2 cellular contexts compared by ENCODE assay signal in the genomic region with DNA sequence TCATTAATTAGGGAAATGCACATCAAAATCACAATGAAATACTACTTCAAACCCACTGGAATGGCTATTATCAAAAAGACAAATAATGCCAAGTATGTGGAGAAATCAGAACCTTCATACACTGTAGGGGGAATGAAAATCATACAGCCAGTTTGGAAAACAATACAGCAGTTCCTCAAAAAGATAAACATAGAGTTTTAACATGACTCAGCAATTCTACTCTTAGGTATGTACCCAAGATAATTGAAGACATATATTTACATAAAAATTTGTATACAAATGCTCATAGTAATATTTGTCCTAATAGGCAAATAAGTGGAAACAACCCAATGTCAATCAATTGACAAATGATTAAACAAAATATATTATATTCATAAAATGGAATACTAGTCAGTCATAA.
TF ChIP-seq lines count a peak whose summit lies in the region.

No MANE protein-coding gene starts in this region.

TF ChIP-seq in HepG2, 621 proteins besides CTCF, POLR2A, EP300 and RAD21 (continued from another document):
- TF ChIP-seq, protein P1, sequence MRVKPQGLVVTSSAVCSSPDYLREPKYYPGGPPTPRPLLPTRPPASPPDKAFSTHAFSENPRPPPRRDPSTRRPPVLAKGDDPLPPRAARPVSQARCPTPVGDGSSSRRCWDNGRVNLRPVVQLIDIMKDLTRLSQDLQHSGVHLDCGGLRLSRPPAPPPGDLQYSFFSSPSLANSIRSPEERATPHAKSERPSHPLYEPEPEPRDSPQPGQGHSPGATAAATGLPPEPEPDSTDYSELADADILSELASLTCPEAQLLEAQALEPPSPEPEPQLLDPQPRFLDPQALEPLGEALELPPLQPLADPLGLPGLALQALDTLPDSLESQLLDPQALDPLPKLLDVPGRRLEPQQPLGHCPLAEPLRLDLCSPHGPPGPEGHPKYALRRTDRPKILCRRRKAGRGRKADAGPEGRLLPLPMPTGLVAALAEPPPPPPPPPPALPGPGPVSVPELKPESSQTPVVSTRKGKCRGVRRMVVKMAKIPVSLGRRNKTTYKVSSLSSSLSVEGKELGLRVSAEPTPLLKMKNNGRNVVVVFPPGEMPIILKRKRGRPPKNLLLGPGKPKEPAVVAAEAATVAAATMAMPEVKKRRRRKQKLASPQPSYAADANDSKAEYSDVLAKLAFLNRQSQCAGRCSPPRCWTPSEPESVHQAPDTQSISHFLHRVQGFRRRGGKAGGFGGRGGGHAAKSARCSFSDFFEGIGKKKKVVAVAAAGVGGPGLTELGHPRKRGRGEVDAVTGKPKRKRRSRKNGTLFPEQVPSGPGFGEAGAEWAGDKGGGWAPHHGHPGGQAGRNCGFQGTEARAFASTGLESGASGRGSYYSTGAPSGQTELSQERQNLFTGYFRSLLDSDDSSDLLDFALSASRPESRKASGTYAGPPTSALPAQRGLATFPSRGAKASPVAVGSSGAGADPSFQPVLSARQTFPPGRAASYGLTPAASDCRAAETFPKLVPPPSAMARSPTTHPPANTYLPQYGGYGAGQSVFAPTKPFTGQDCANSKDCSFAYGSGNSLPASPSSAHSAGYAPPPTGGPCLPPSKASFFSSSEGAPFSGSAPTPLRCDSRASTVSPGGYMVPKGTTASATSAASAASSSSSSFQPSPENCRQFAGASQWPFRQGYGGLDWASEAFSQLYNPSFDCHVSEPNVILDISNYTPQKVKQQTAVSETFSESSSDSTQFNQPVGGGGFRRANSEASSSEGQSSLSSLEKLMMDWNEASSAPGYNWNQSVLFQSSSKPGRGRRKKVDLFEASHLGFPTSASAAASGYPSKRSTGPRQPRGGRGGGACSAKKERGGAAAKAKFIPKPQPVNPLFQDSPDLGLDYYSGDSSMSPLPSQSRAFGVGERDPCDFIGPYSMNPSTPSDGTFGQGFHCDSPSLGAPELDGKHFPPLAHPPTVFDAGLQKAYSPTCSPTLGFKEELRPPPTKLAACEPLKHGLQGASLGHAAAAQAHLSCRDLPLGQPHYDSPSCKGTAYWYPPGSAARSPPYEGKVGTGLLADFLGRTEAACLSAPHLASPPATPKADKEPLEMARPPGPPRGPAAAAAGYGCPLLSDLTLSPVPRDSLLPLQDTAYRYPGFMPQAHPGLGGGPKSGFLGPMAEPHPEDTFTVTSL (CRISPR knock-in tag; IDR thresholded peaks at IDR 0.05; ENCODE audit: borderline replicate concordance), result no peak
- TF ChIP-seq ZNF510 (CRISPR knock-in tag; IDR thresholded peaks at IDR 0.05; ENCODE audit: low read depth), result no peak
- no peak for TF ChIP-seq GLI4 (CRISPR knock-in tag; IDR thresholded peaks at IDR 0.05; ENCODE audit: borderline replicate concordance)
- TF ChIP-seq KDM5B (CRISPR knock-in tag; IDR thresholded peaks at IDR 0.05; ENCODE audit: borderline replicate concordance), result no peak
- TF ChIP-seq ZNF850 (CRISPR knock-in tag; conservative IDR thresholded peaks at IDR 0.05), result no peak
- TF ChIP-seq, protein P2, sequence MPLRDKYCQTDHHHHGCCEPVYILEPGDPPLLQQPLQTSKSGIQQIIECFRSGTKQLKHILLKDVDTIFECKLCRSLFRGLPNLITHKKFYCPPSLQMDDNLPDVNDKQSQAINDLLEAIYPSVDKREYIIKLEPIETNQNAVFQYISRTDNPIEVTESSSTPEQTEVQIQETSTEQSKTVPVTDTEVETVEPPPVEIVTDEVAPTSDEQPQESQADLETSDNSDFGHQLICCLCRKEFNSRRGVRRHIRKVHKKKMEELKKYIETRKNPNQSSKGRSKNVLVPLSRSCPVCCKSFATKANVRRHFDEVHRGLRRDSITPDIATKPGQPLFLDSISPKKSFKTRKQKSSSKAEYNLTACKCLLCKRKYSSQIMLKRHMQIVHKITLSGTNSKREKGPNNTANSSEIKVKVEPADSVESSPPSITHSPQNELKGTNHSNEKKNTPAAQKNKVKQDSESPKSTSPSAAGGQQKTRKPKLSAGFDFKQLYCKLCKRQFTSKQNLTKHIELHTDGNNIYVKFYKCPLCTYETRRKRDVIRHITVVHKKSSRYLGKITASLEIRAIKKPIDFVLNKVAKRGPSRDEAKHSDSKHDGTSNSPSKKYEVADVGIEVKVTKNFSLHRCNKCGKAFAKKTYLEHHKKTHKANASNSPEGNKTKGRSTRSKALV (CRISPR knock-in tag; IDR thresholded peaks at IDR 0.05), result no peak
- no peak for TF ChIP-seq ZNF703 (CRISPR knock-in tag; IDR thresholded peaks at IDR 0.05; ENCODE audit: borderline replicate concordance)
- TF ChIP-seq NFE2L2 (IDR thresholded peaks at IDR 0.05; ENCODE audit: low read length), result peak; percentile 90
- no peak for TF ChIP-seq AGO1 (IDR thresholded peaks at IDR 0.05; ENCODE audit: low read depth, low read length, poor library complexity, severe bottlenecking)
- TF ChIP-seq TARDBP (CRISPR knock-in tag; IDR thresholded peaks at IDR 0.05), result no peak
- TF ChIP-seq ZBTB3 (CRISPR knock-in tag; IDR thresholded peaks at IDR 0.05; ENCODE audit: borderline replicate concordance, low read depth), result no peak
- TF ChIP-seq CENPBD1 (CRISPR knock-in tag; IDR thresholded peaks at IDR 0.05; ENCODE audit: borderline replicate concordance, low read depth), result no peak
- TF ChIP-seq DBP (CRISPR knock-in tag; IDR thresholded peaks at IDR 0.05; ENCODE audit: not compliant biosample characterization), result no peak
- no peak for TF ChIP-seq PHB2 (IDR thresholded peaks at IDR 0.05; ENCODE audit: partially characterized antibody)
- no peak for TF ChIP-seq ZFP82 (CRISPR knock-in tag; IDR thresholded peaks at IDR 0.05; ENCODE audit: borderline replicate concordance)

TF ChIP-seq in K562, 482 proteins besides CTCF, POLR2A, EP300 and RAD21 (continued from another document):
- no peak for TF ChIP-seq E4F1 (CRISPR knock-in tag; IDR thresholded peaks at IDR 0.05; ENCODE audit: borderline replicate concordance)
- TF ChIP-seq BCL6 (CRISPR knock-in tag; IDR thresholded peaks at IDR 0.05), result no peak
- no peak for TF ChIP-seq IFI16 (CRISPR knock-in tag; IDR thresholded peaks at IDR 0.05)
- TF ChIP-seq ZNF239 (CRISPR knock-in tag; IDR thresholded peaks at IDR 0.05), result no peak
- TF ChIP-seq ZC3H4 (CRISPR knock-in tag; IDR thresholded peaks at IDR 0.05; ENCODE audit: borderline replicate concordance), result no peak
- TF ChIP-seq ZNF75A (CRISPR knock-in tag; IDR thresholded peaks at IDR 0.05), result no peak
- no peak for TF ChIP-seq DIDO1 (tag; IDR thresholded peaks at IDR 0.05; ENCODE audit: low read depth)
- TF ChIP-seq DDX20 (tag; IDR thresholded peaks at IDR 0.05; ENCODE audit: low read depth), result no peak
- TF ChIP-seq MAFG (tag; conservative IDR thresholded peaks at IDR 0.05), result peak; percentile 87
- no peak for TF ChIP-seq ZNF384 (IDR thresholded peaks at IDR 0.05; ENCODE audit: low read depth, low read length)
- peak; percentile 52 for TF ChIP-seq NFE2 (IDR thresholded peaks at IDR 0.05; ENCODE audit: low read depth)
- peak; percentile 61; the same call in 1 of the 2 replicates for TF ChIP-seq BACH1 (tag; IDR thresholded peaks at IDR 0.05)
- no peak for TF ChIP-seq ZNF778 (CRISPR knock-in tag; IDR thresholded peaks at IDR 0.05)
- TF ChIP-seq RBM34 (IDR thresholded peaks at IDR 0.05; ENCODE audit: borderline replicate concordance, insufficient read depth, low read length), result no peak
- TF ChIP-seq PCBP1 (IDR thresholded peaks at IDR 0.05; ENCODE audit: low read depth, low read length, poor library complexity, severe bottlenecking), result no peak
- no peak for TF ChIP-seq POLR2AphosphoS2 (IDR thresholded peaks at IDR 0.05; ENCODE audit: low read length)
- no peak for TF ChIP-seq PURB (CRISPR knock-in tag; IDR thresholded peaks at IDR 0.05; ENCODE audit: low read depth)
- no peak for TF ChIP-seq DPF2 (IDR thresholded peaks at IDR 0.05)
- TF ChIP-seq, protein P3, sequence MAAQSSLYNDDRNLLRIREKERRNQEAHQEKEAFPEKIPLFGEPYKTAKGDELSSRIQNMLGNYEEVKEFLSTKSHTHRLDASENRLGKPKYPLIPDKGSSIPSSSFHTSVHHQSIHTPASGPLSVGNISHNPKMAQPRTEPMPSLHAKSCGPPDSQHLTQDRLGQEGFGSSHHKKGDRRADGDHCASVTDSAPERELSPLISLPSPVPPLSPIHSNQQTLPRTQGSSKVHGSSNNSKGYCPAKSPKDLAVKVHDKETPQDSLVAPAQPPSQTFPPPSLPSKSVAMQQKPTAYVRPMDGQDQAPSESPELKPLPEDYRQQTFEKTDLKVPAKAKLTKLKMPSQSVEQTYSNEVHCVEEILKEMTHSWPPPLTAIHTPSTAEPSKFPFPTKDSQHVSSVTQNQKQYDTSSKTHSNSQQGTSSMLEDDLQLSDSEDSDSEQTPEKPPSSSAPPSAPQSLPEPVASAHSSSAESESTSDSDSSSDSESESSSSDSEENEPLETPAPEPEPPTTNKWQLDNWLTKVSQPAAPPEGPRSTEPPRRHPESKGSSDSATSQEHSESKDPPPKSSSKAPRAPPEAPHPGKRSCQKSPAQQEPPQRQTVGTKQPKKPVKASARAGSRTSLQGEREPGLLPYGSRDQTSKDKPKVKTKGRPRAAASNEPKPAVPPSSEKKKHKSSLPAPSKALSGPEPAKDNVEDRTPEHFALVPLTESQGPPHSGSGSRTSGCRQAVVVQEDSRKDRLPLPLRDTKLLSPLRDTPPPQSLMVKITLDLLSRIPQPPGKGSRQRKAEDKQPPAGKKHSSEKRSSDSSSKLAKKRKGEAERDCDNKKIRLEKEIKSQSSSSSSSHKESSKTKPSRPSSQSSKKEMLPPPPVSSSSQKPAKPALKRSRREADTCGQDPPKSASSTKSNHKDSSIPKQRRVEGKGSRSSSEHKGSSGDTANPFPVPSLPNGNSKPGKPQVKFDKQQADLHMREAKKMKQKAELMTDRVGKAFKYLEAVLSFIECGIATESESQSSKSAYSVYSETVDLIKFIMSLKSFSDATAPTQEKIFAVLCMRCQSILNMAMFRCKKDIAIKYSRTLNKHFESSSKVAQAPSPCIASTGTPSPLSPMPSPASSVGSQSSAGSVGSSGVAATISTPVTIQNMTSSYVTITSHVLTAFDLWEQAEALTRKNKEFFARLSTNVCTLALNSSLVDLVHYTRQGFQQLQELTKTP (IDR thresholded peaks at IDR 0.05; ENCODE audit: low read depth in 1 of 2, partially characterized antibody in 2 of 2), result no peak
- TF ChIP-seq MTF1 (CRISPR knock-in tag; IDR thresholded peaks at IDR 0.05; ENCODE audit: borderline replicate concordance), result no peak
- TF ChIP-seq ZNF668 (CRISPR knock-in tag; IDR thresholded peaks at IDR 0.05), result no peak
- TF ChIP-seq MAFK (IDR thresholded peaks at IDR 0.05; ENCODE audit: low read length), result peak; percentile 89
- no peak for TF ChIP-seq BMI1 (IDR thresholded peaks at IDR 0.05; ENCODE audit: low read length)
- TF ChIP-seq ATF7 (IDR thresholded peaks at IDR 0.05), result no peak
- TF ChIP-seq CREBBP (IDR thresholded peaks at IDR 0.05; ENCODE audit: low read depth, low read length), result no peak
- TF ChIP-seq ETS1 (conservative IDR thresholded peaks at IDR 0.05; ENCODE audit: control insufficient read depth, low read depth, low read length), result no peak
- TF ChIP-seq SNRNP70 (optimal IDR thresholded peaks at IDR 0.05; ENCODE audit: low read depth, low read length), result no peak
- no peak for TF ChIP-seq ZZZ3 (IDR thresholded peaks at IDR 0.05)
- peak; percentile 63; the same call in 1 of the 2 replicates for TF ChIP-seq NFE2L1 (tag; IDR thresholded peaks at IDR 0.05; ENCODE audit: borderline replicate concordance, low read depth)
- TF ChIP-seq CGGBP1 (CRISPR knock-in tag; IDR thresholded peaks at IDR 0.05), result no peak
- no peak for TF ChIP-seq CBX5 (IDR thresholded peaks at IDR 0.05; ENCODE audit: borderline replicate concordance, low read depth)
